ENCODE assay signal across 15 cellular contexts in the genomic region with DNA sequence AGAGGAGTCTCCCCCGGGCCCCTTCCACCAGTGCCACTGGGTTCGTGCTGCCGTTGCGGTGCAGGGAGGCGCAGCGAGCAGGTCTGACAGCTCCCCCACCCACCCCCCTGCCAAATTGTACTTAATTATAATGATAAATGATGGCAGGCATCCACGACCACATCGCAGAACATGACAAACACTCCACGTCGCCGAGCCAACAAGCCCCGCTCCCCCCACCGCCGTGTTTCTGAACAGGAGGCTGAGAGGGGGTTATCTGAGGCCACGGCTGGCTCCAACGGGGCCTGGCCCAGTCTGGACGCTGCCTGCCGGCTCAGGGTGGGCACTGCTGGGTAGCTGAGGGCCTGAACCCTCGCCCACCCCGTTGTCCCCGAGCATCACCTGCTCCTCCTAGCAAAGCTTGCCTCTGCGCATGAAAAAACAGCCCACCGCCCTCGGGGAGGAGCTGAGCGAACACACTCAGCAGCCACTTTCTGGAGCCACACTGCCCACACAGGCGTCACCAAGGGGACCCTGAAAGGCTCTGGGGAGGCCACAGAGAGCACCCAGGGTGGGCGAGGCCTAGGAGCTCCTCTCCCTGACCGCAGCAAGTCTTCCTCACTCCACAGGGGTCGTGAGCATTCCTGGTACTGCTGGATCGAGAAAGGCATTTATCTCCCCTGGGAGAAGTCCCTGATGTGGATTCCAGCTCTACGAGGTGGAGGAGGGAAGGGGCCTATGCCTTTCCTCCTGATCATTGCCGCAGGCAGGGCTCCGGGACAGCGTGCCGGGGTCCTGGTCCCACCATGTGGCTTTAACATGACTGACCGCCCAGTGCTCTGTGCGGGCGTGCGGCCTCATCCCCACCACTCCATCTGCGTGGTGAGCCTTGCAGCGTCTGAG.
"Had no signal": no experiment of that assay in that cellular context is flagged by ENCODE, and none has a peak within 500 bp of the region (broad histone marks: within the 10 kb centered on the region; RNA-seq: fewer than 3 reads in every experiment).

No MANE protein-coding gene starts in this region.

- H3K4me3 ChIP-seq: hepatocyte, lower lobe of right lung, smooth muscle cell, tibial artery, uterus had no signal

- H3K27me3 ChIP-seq: brain microvascular endothelial cell, hepatocyte, uterus had no signal

- H3K36me3 ChIP-seq: brain microvascular endothelial cell, lower lobe of right lung, tibial artery, uterus had no signal

- DNase-seq: activated CD4-positive, alpha-beta T cell treated with anti-CD3 and anti-CD28 coated beads, Interleukin-2, amount 50 U/mL, for 48 hours; activated CD4-positive, CD25-positive, alpha-beta regulatory T cell treated with anti-CD3 and anti-CD28 coated beads, Interleukin-2, amount 50 U/mL, for 72 hours; activated gamma-delta T cell; activated T-cell treated with anti-CD3 and anti-CD28 coated beads, Interleukin-2, amount 50 U/mL, for 48 hours; brain microvascular endothelial cell; dermis blood vessel endothelial cell; erythroblast; kidney glomerular epithelial cell; lower lobe of right lung; midbrain; tibial artery; uterus had no signal

- H3K4me1 ChIP-seq: parathyroid adenoma, uterus had no signal

- H3K9ac ChIP-seq: parathyroid adenoma had no signal

- H3K4me2 ChIP-seq: hepatocyte, smooth muscle cell had no signal

- H3K9me3 ChIP-seq: lower lobe of right lung, tibial artery, uterus had no signal

- H3K27ac ChIP-seq: brain microvascular endothelial cell, hepatocyte, lower lobe of right lung, parathyroid adenoma, tibial artery, uterus had no signal
